Comparison of ENCODE assay signal across 35 cellular contexts in the genomic region with DNA sequence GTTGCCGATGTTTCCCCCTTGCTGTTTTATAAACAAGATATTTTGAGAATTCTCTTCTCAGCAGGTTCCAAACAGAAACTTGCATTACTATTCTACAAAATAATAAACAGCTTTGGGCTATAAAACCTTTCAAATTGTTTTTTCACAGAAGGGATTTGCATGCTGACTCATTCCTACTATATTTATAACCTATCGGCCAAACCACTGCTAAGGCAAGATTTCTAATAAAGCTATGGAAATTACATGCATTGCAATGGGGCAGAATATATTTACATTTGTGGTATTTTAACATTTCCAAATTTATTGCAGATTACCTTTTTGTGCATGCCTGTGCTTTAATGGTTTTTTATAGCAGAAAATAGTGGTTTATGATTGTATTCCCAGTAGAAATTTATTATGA.
"Had no signal": no experiment of that assay in that cellular context is flagged by ENCODE, and none has a peak within 500 bp of the region (broad histone marks: within the 10 kb centered on the region; RNA-seq: fewer than 3 reads in every experiment).

No MANE protein-coding gene starts in this region.

- H3K4me3 ChIP-seq: SJCRH30, SK-N-MC had no signal

- ATAC-seq: activated CD8-positive, alpha-beta memory T cell treated with anti-CD3 and anti-CD28 coated beads, Interleukin-2, amount 10 ng/mL, durations not matched to agents 7 days and 5 days; T-cell; T-helper 17 cell had no signal

- H3K9me3 ChIP-seq: SJCRH30 had no signal

- H3K36me3 ChIP-seq: brain microvascular endothelial cell, SJCRH30, WERI-Rb-1 had no signal

- DNase-seq: activated CD4-positive, alpha-beta memory T cell treated with anti-CD3 and anti-CD28 coated beads, Interleukin-2, amount 10 ng/mL, durations not matched to agents 7 days and 5 days; activated CD4-positive, alpha-beta T cell treated with anti-CD3 and anti-CD28 coated beads for 1 hour; activated CD4-positive, alpha-beta T cell treated with anti-CD3 and anti-CD28 coated beads for 48 hours; activated CD4-positive, CD25-positive, alpha-beta regulatory T cell; activated CD8-positive, alpha-beta memory T cell treated with anti-CD3 and anti-CD28 coated beads for 24 hours; activated CD8-positive, alpha-beta memory T cell treated with anti-CD3 and anti-CD28 coated beads, Interleukin-2, amount 10 ng/mL, durations not matched to agents 7 days and 5 days; activated CD8-positive, alpha-beta memory T cell treated with anti-CD3 and anti-CD28 coated beads, Interleukin-2, amount 50 U/mL, for 48 hours; activated effector memory CD4-positive, alpha-beta T cell treated with Interleukin-2 at 50 U/mL for 16 hours; activated naive CD4-positive, alpha-beta T cell treated with anti-CD3 and anti-CD28 coated beads, Interleukin-2, amount 10 ng/mL, durations not matched to agents 7 days and 5 days; activated naive CD8-positive, alpha-beta T cell treated with anti-CD3 and anti-CD28 coated beads for 36 hours; activated T-cell treated with anti-CD3 and anti-CD28 coated beads, Interleukin-2, amount 50 U/mL, for 48 hours; amniotic stem cell; aorta; brain microvascular endothelial cell; central memory CD4-positive, alpha-beta T cell; KG1; NCI-H1092 treated with DMSO at 0.1 percent for 48 hours; NCI-H1417; NCI-H146; NCI-H187; NCI-H2029 treated with DMSO at 0.1 percent for 48 hours; NCI-H2107; NCI-H2171; NCI-H446 treated with DMSO at 0.1 percent for 48 hours; NCI-H524; NCI-H69; NK-92 treated with Interleukin-12 subunit alpha and Interleukin-12 subunit beta, amount 100 ng/mL, for 24 hours; OCI-M1; SHP77; SJCRH30; T-cell; T-helper 17 cell; T-helper 9 cell; WERI-Rb-1 had no signal

- H3K27ac ChIP-seq: brain microvascular endothelial cell, SJCRH30, SK-N-MC, WERI-Rb-1 had no signal

- H3K27me3 ChIP-seq: brain microvascular endothelial cell had no signal
